ENCODE assay signal across 8 cellular contexts in genomic region chr12:111773801-111774551, GRCh38. TPM values are rescaled to one million over a fixed set of nuclear protein-coding genes. Genes with fewer than 3 reads are reported as not detected.
DNase-seq lines count a peak whose midpoint lies in the region; ATAC-seq and TF ChIP-seq lines count a peak whose summit lies in the region.

No MANE protein-coding gene starts in this region.

- ATAC-seq in GM21515 (IDR thresholded peaks at IDR 0.05; ENCODE audit: unreplicated experiment) = peak; percentile 46
- ATAC-seq in foreskin keratinocyte = peak; percentile 79
- no peak for ATAC-seq in GM19455 (IDR thresholded peaks at IDR 0.05; ENCODE audit: unreplicated experiment)
- ATAC-seq in activated T-cell treated with anti-CD3 and anti-CD28 coated beads, Interleukin-2, amount 50 U/mL, for 72 hours (replicated peaks in 1 of 2) = no peak

- no peak overlapping the region for H3K4me3 Mint-ChIP-seq in activated T-cell treated with anti-CD3 and anti-CD28 coated beads, Interleukin-2, amount 50 U/mL, for 72 hours

- H3K4me3 ChIP-seq in OCI-LY3 (ENCODE audit: low read length) = peak overlapping the region; percentile 69

- peaks cover 55% of the 10 kb centered on the region for H3K4me1 ChIP-seq in OCI-LY3 (ENCODE audit: low read length)
- peaks cover 11% of the 10 kb centered on the region for H3K4me1 ChIP-seq in foreskin keratinocyte

- intact Hi-C loops in posterior vena cava (cut with DNase I) = no loop called here

- H3K9me3 ChIP-seq in OCI-LY3 (ENCODE audit: insufficient read depth, low read length) = no peaks in the 10 kb centered on the region

- no peak overlapping the region for H2AFZ ChIP-seq in OCI-LY3 (ENCODE audit: low read depth, low read length)

- peak overlapping the region; percentile 81 for H3K9ac ChIP-seq in OCI-LY3 (ENCODE audit: low read length)

- H3K9me3 Mint-ChIP-seq in activated T-cell treated with anti-CD3 and anti-CD28 coated beads, Interleukin-2, amount 50 U/mL, for 72 hours = no peaks in the 10 kb centered on the region

- no peaks in the 10 kb centered on the region for H4K20me1 ChIP-seq in OCI-LY3 (ENCODE audit: insufficient read depth, low read length)

- CTCF ChIA-PET in GM10248 (lab: Yijun Ruan, JAX) = interaction anchor here (2.7 kb wide), 1 partner anchor 39 kb away, joined by 17 read pairs; no protein-coding TSS in a partner anchor

- H3K79me2 ChIP-seq in OCI-LY3 (ENCODE audit: low read length) = peaks cover 19% of the 10 kb centered on the region; the same call in 1 of the 2 replicates

- peaks cover 15% of the 10 kb centered on the region for H3K4me1 Mint-ChIP-seq in activated T-cell treated with anti-CD3 and anti-CD28 coated beads, Interleukin-2, amount 50 U/mL, for 72 hours (ENCODE audit: low read depth)

- H3K4me2 ChIP-seq in OCI-LY3 (ENCODE audit: low read length) = peak overlapping the region; percentile 94

- H3K27ac Mint-ChIP-seq in activated T-cell treated with anti-CD3 and anti-CD28 coated beads, Interleukin-2, amount 50 U/mL, for 72 hours = no peak overlapping the region

- DNase-seq in foreskin keratinocyte (peak; percentile 85 to 91), posterior vena cava (ENCODE audit: low spot score) (peak; percentile 92), NCI-H446 (lab: John Stamatoyannopoulos, UW) (no peak), GM10248 (ENCODE audit: extremely low spot score) (no peak)
- DNase-seq in activated T-cell treated with anti-CD3 and anti-CD28 coated beads, Interleukin-2, amount 50 U/mL, for 72 hours = no peak

- TF ChIP-seq CTCF in OCI-LY3 (IDR thresholded peaks at IDR 0.05; ENCODE audit: low read depth, low read length) (no peak), foreskin keratinocyte (conservative IDR thresholded peaks at IDR 0.05) (no peak), GM10248 (IDR thresholded peaks at IDR 0.05; ENCODE audit: control extremely low read depth, extremely low read depth, low read depth, missing control alignments) (no peak)

- peaks cover 6% of the 10 kb centered on the region for H3K36me3 ChIP-seq in OCI-LY3 (replicated peaks; ENCODE audit: low read depth, low read length)

- H3K27me3 ChIP-seq in OCI-LY3 (ENCODE audit: low read depth, low read length) (no peaks in the 10 kb centered on the region), foreskin keratinocyte (no peaks in the 10 kb centered on the region)

- H3K36me3 Mint-ChIP-seq in activated T-cell treated with anti-CD3 and anti-CD28 coated beads, Interleukin-2, amount 50 U/mL, for 72 hours (ENCODE audit: insufficient read depth in 2 of 2) = no peaks in the 10 kb centered on the region

- H3K27ac ChIP-seq in OCI-LY3 (ENCODE audit: low read length) (peak overlapping the region; percentile 99), foreskin keratinocyte (peak overlapping the region; percentile 77)

- POLR2A ChIA-PET in GM10248 (lab: Yijun Ruan, JAX) = no interaction called here

- peaks cover 6% of the 10 kb centered on the region for H3K27me3 Mint-ChIP-seq in activated T-cell treated with anti-CD3 and anti-CD28 coated beads, Interleukin-2, amount 50 U/mL, for 72 hours (ENCODE audit: low read depth)

RNA-seq across cellular contexts. Expression of gene ALDH2, which starts 7.2 kb away (rescaled TPM):
- total RNA-seq in foreskin keratinocyte (23.8 and 24.8 TPM in 2 replicates), posterior vena cava (10 to 100 TPM; 79.9 to 96.9 TPM)
- polyA plus RNA-seq in foreskin keratinocyte = 29.9 and 32.2 TPM in 2 replicates
- 10 to 100 TPM; 21.1 to 28.0 TPM for total RNA-seq in activated T-cell treated with anti-CD3 and anti-CD28 coated beads, Interleukin-2, amount 50 U/mL, for 72 hours

Comparison
In these comparisons a context has a peak if more than half of its experiments do, and no peak if none do; other contexts are left out.
1. ATAC-seq: peak in GM21515 (single experiment) and foreskin keratinocyte (single experiment); none in GM19455 (single experiment) and activated T-cell treated with anti-CD3 and anti-CD28 coated beads, Interleukin-2, amount 50 U/mL, for 72 hours (0 of 2).
2. DNase-seq: peak in foreskin keratinocyte (2 of 2) and posterior vena cava (single experiment); none in NCI-H446 (0 of 2), activated T-cell treated with anti-CD3 and anti-CD28 coated beads, Interleukin-2, amount 50 U/mL, for 72 hours (0 of 2) and GM10248 (single experiment).